Comparison of ENCODE assay signal across 14 cellular contexts in the genomic region with DNA sequence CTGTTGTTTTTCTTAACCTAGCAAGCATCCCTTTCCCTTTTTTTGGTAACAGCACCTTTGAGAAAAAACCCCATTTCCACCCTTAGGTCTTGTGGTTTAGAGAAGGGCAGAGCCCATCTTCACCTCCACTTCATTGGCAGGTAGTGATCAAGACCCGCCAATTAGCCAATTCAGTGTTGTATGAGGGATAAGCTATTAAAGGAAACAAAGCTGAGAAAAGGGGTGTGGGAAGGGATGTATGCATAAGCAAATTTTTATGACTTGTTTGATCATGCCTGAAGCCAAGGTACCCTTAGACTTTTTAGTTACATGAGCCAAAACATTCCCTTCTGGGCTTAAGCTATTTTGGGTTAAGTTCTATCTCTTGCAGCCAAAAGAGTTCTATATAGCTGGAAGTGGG. TPM values are rescaled to one million over a fixed set of nuclear protein-coding genes. Genes with fewer than 3 reads are reported as not detected.
DNase-seq lines count a peak whose midpoint lies in the region; ATAC-seq, FAIRE-seq and TF ChIP-seq lines count a peak whose summit lies in the region.
"Had no signal": no experiment of that assay in that cellular context is flagged by ENCODE, and none has a peak within 500 bp of the region (broad histone marks: within the 10 kb centered on the region; RNA-seq: fewer than 3 reads in every experiment).

No MANE protein-coding gene starts in this region.

- no peak overlapping the region for H3K9ac ChIP-seq in astrocyte (ENCODE audit: low read length)
- H3K9ac ChIP-seq in keratinocyte (ENCODE audit: control insufficient read depth, extremely low read depth, insufficient read depth, low read length): no peak overlapping the region

- no peaks in the 10 kb centered on the region for H3K9me3 ChIP-seq in astrocyte (ENCODE audit: insufficient read depth, low read depth, low read length)
- H3K9me3 ChIP-seq in keratinocyte (ENCODE audit: control insufficient read depth, low read depth, low read length): no peaks in the 10 kb centered on the region
- H3K9me3 ChIP-seq in SJCRH30 (replicated peaks): no peaks in the 10 kb centered on the region
- H3K9me3 ChIP-seq: A549, BE2C had no signal

- H3K4me3 Mint-ChIP-seq in astrocyte (ENCODE audit: unreplicated experiment) (peak overlapping the region; percentile 35), type B pancreatic cell (no peak overlapping the region)
- H3K4me3 Mint-ChIP-seq: CD4-positive, alpha-beta memory T cell; H9 had no signal

- H3K4me3 ChIP-seq in astrocyte (ENCODE audit: insufficient read depth, low read depth, low read length) (no peak overlapping the region), keratinocyte (ENCODE audit: control insufficient read depth in 2 of 3, extremely low read depth in 1 of 3, insufficient read depth in 2 of 3, low read depth in 1 of 3, low read length in 3 of 3) (no peak overlapping the region), SJCRH30 (no peak overlapping the region)
- H3K4me3 ChIP-seq: A549 had no signal

- H3K27ac ChIP-seq in astrocyte (ENCODE audit: low read depth, low read length): no peak overlapping the region
- H3K27ac ChIP-seq in keratinocyte (ENCODE audit: control insufficient read depth, insufficient read depth, low read length): no peak overlapping the region
- no peak overlapping the region for H3K27ac ChIP-seq in SJCRH30
- H3K27ac ChIP-seq: A549, C4-2B had no signal

- H3K4me2 ChIP-seq in astrocyte (ENCODE audit: low read length) (no peak overlapping the region), keratinocyte (ENCODE audit: control insufficient read depth, extremely low read depth, insufficient read depth, low read depth, low read length) (peak overlapping the region; percentile 45)
- H3K4me2 ChIP-seq: A549 had no signal

- H3K9me3 Mint-ChIP-seq in astrocyte (ENCODE audit: unreplicated experiment) (no peaks in the 10 kb centered on the region), type B pancreatic cell (no peaks in the 10 kb centered on the region)
- H3K9me3 Mint-ChIP-seq: H9 had no signal

- TF ChIP-seq CTCF in astrocyte (IDR thresholded peaks at IDR 0.05; ENCODE audit: insufficient read depth, low read depth, low read length) (no peak), keratinocyte (optimal IDR thresholded peaks at IDR 0.05 in 1 of 3, IDR thresholded peaks at IDR 0.05 in 1 of 3, conservative IDR thresholded peaks at IDR 0.05 in 1 of 3; ENCODE audit: extremely low read depth in 1 of 3, insufficient read depth in 2 of 3, low read length in 3 of 3) (no peak), type B pancreatic cell (conservative IDR thresholded peaks at IDR 0.05) (no peak)

- peaks cover 10% of the 10 kb centered on the region for H3K79me2 ChIP-seq in astrocyte (ENCODE audit: insufficient read depth, low read length)
- peaks cover 11% of the 10 kb centered on the region for H3K79me2 ChIP-seq in keratinocyte (ENCODE audit: control insufficient read depth, insufficient read depth, low read length)

- H3K36me3 ChIP-seq in astrocyte (ENCODE audit: insufficient read depth, low read length) (no peaks in the 10 kb centered on the region), keratinocyte (ENCODE audit: control insufficient read depth in 2 of 2, extremely low read depth in 1 of 2, insufficient read depth in 2 of 2, low read length in 2 of 2) (no peaks in the 10 kb centered on the region), SJCRH30 (no peaks in the 10 kb centered on the region; the same call in 1 of the 2 replicates)
- H3K36me3 ChIP-seq: BE2C had no signal

- no peaks in the 10 kb centered on the region for H3K9me1 ChIP-seq in keratinocyte (ENCODE audit: control insufficient read depth, extremely low read depth, insufficient read depth, low read length)

- H3K4me1 Mint-ChIP-seq in astrocyte (ENCODE audit: low read depth, unreplicated experiment) (peaks cover 37% of the 10 kb centered on the region), type B pancreatic cell (ENCODE audit: unreplicated experiment) (peaks cover 6% of the 10 kb centered on the region)

- FAIRE-seq in astrocyte (lab: Jason Lieb, UNC): no peak
- peak; percentile 58 for FAIRE-seq in keratinocyte (lab: Jason Lieb, UNC)
- FAIRE-seq: A549, GM12892 had no signal

- H4K20me1 ChIP-seq in astrocyte (ENCODE audit: insufficient read depth, low read length) (no peaks in the 10 kb centered on the region), keratinocyte (ENCODE audit: control insufficient read depth, extremely low read depth, insufficient read depth, low read length) (no peaks in the 10 kb centered on the region)

- DNase-seq in NCI-H526 treated with DMSO at 0.1 percent for 48 hours (lab: John Stamatoyannopoulos, UW): peak; percentile 37
- DNase-seq in astrocyte (ENCODE audit: low read depth): no peak
- DNase-seq in keratinocyte (ENCODE audit: low read depth, low spot score): no peak
- no peak for DNase-seq in type B pancreatic cell (ENCODE audit: extremely low spot score, unreplicated experiment)
- no peak for DNase-seq in SJCRH30
- DNase-seq in stimulated activated naive CD8-positive, alpha-beta T cell treated with anti-CD3 and anti-CD28 coated beads, Interleukin-15, Interleukin-2, amounts not matched to agents 100 U/mL and 50 U/mL, for 24 hours: no peak
- DNase-seq: BE2C; CD4-positive, alpha-beta memory T cell; DMS79; GOT3; H9 had no signal

- ATAC-seq in stimulated activated naive CD8-positive, alpha-beta T cell treated with anti-CD3 and anti-CD28 coated beads, Interleukin-15, Interleukin-2, amounts not matched to agents 100 U/mL and 50 U/mL, for 24 hours: no peak
- ATAC-seq: A549 had no signal

- H2AFZ ChIP-seq in astrocyte (ENCODE audit: low read depth, low read length) (no peak overlapping the region), keratinocyte (ENCODE audit: control insufficient read depth, low read length) (no peak overlapping the region)

- H3K27ac Mint-ChIP-seq in astrocyte (ENCODE audit: unreplicated experiment): no peak overlapping the region
- H3K27ac Mint-ChIP-seq in type B pancreatic cell: peak overlapping the region; percentile 14
- H3K27ac Mint-ChIP-seq: CD4-positive, alpha-beta memory T cell; H9 had no signal

- H3K4me1 ChIP-seq in astrocyte (ENCODE audit: insufficient read depth, low read length) (peaks cover 7% of the 10 kb centered on the region), keratinocyte (ENCODE audit: control insufficient read depth, extremely low read depth, insufficient read depth, low read length) (peaks cover 21% of the 10 kb centered on the region), SJCRH30 (peaks cover 1% of the 10 kb centered on the region; the same call in 1 of the 2 replicates)
- H3K4me1 ChIP-seq: BE2C had no signal

- H3K36me3 Mint-ChIP-seq in astrocyte (ENCODE audit: low read depth, unreplicated experiment): peaks cover 2% of the 10 kb centered on the region
- H3K36me3 Mint-ChIP-seq in type B pancreatic cell: no peaks in the 10 kb centered on the region
- H3K36me3 Mint-ChIP-seq: CD4-positive, alpha-beta memory T cell had no signal

- peaks cover 37% of the 10 kb centered on the region for H3K27me3 ChIP-seq in astrocyte (ENCODE audit: insufficient read depth, low read length)
- H3K27me3 ChIP-seq in keratinocyte (ENCODE audit: control insufficient read depth, extremely low read depth, insufficient read depth, low read length): no peaks in the 10 kb centered on the region
- no peaks in the 10 kb centered on the region for H3K27me3 ChIP-seq in SJCRH30

- H3K27me3 Mint-ChIP-seq in astrocyte (ENCODE audit: low read depth, unreplicated experiment) (no peaks in the 10 kb centered on the region), type B pancreatic cell (peaks cover 24% of the 10 kb centered on the region)

- dilution Hi-C loops in keratinocyte (cut with MboI; ENCODE audit: extremely low pct_ligation_motif_present, low sequenced_read_pairs): no loop called here

RNA-seq across cellular contexts. Expression of a gene that starts 3.6 kb away (rescaled TPM):
- total RNA-seq in astrocyte: 46.1 and 58.4 TPM in 2 replicates
- 3.3 to 4.7 TPM (median 4.0 TPM) in 3 replicates for polyA plus RNA-seq in keratinocyte
- 0.92 TPM for polyA plus RNA-seq in keratinocyte (2011; ENCODE audit: low read depth)
- polyA plus RNA-seq in keratinocyte (2011; cell fraction: cytosol; rRNA removed): 2.4 and 3.8 TPM in 2 replicates
- polyA plus RNA-seq in keratinocyte (2011; cell fraction: nucleus; rRNA removed): 7.7 and 10.0 TPM in 2 replicates
- polyA plus RNA-seq in keratinocyte (2012; ENCODE audit: low replicate concordance): 2.2 and 4.6 TPM in 2 replicates
- 2.0 to 6.8 TPM (median 4.9 TPM) in 3 replicates for polyA minus RNA-seq in keratinocyte
- polyA minus RNA-seq in keratinocyte (2011; cell fraction: cytosol; rRNA and poly(A)+ RNA removed): 6.9 TPM
- polyA minus RNA-seq in keratinocyte (2011; cell fraction: nucleus; rRNA and poly(A)+ RNA removed): 10.4 and 13.7 TPM in 2 replicates
- 9.9 and 11.8 TPM in 2 replicates for total RNA-seq in type B pancreatic cell (ENCODE audit: low replicate concordance)
- 6.2 and 7.6 TPM in 2 replicates for total RNA-seq in SJCRH30 (2014; rRNA removed; shearing (Covaris generic))
- polyA plus RNA-seq: CD4-positive, alpha-beta memory T cell had no signal
